Comparison of ENCODE assay signal across 8 cellular contexts in the genomic region with DNA sequence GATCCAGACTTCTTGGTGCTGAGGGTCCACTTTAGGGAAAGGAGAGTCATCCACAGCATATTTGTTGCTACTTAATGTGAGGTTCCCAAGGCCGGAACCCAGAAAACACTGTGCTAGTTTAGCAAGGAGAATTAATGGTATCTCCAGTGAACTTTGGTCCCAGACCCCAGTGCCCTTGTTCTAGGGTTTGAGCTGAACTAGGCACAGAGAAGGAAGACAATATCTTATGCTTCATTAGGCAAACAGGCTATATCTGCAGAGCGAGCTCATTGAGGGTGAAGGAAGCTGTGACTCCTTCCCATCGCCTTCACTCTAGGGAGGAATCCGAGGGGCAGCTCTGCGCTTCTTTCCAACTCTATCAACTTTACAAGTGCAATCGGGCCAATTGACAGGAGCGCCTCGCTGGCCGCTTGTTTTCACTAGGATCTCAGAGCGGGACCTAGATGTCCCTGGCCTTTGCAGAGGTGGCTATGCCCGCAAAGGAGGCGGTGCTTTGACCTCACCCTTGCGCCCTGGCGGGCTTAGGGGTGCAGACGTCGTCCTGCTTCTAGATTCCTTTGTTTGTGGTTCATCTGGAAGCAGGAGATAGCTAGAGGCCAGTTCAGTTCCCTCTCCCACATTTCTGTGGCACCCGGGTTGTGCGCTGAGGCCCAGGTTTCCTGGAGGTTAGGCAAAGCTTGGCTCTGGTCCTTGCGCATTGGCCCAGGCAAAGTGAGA. TPM values are rescaled to one million over a fixed set of nuclear protein-coding genes. Genes with fewer than 3 reads are reported as not detected.
A peak's percentile ranks its signal among the peaks of the same experiment; 100 is the strongest.
DNase-seq lines count a peak whose midpoint lies in the region; ATAC-seq and TF ChIP-seq lines count a peak whose summit lies in the region.

No MANE protein-coding gene starts in this region.

- intact Hi-C loops in Right ventricle myocardium superior (cut with DNase I), result loop anchor here (10.0 kb wide), 3 partner anchors 48 to 192 kb away; partner anchors contain the start of gene KPNA4

- H3K36me3 Mint-ChIP-seq in T-helper 2 cell treated with Interferon-gamma antibody and Interleukin-4, amounts not matched to agents 5 μg/mL and 100 μg/mL, for 36 hours (ENCODE audit: low read depth), result no peaks in the 10 kb centered on the region
- peaks cover 5% of the 10 kb centered on the region for H3K36me3 Mint-ChIP-seq in progenitor cell of endocrine pancreas (ENCODE audit: insufficient read depth)

- peaks cover 51% of the 10 kb centered on the region for H3K27me3 Mint-ChIP-seq in T-helper 2 cell treated with Interferon-gamma antibody and Interleukin-4, amounts not matched to agents 5 μg/mL and 100 μg/mL, for 36 hours (ENCODE audit: low read depth)
- peaks cover 9% of the 10 kb centered on the region for H3K27me3 Mint-ChIP-seq in progenitor cell of endocrine pancreas

- H3K27ac Mint-ChIP-seq in T-helper 2 cell treated with Interferon-gamma antibody and Interleukin-4, amounts not matched to agents 5 μg/mL and 100 μg/mL, for 36 hours, result peak overlapping the region; percentile 74
- peak overlapping the region; percentile 94 for H3K27ac Mint-ChIP-seq in progenitor cell of endocrine pancreas

- peak overlapping the region; percentile 88 for H3K4me3 Mint-ChIP-seq in T-helper 2 cell treated with Interferon-gamma antibody and Interleukin-4, amounts not matched to agents 5 μg/mL and 100 μg/mL, for 36 hours
- peak overlapping the region; percentile 91 for H3K4me3 Mint-ChIP-seq in progenitor cell of endocrine pancreas (ENCODE audit: low read depth)

- no peak for TF ChIP-seq CTCF in progenitor cell of endocrine pancreas (IDR thresholded peaks at IDR 0.05; ENCODE audit: unreplicated experiment)

- peak; percentile 40 for DNase-seq in NCI-H1105 treated with DMSO at 0.1 percent for 48 hours (lab: John Stamatoyannopoulos, UW)
- DNase-seq in NCI-H1105 (lab: John Stamatoyannopoulos, UW), result no peak
- DNase-seq in T-helper 2 cell treated with Interferon-gamma antibody and Interleukin-4, amounts not matched to agents 5 μg/mL and 100 μg/mL, for 36 hours (ENCODE audit: low spot score), result no peak
- DNase-seq in Right ventricle myocardium superior, result peak; percentile 50
- no peak for DNase-seq in progenitor cell of endocrine pancreas (ENCODE audit: low spot score, unreplicated experiment)
- DNase-seq in NCI-H1092 (lab: John Stamatoyannopoulos, UW), result no peak
- no peak for DNase-seq in SW 1271 (lab: John Stamatoyannopoulos, UW)

- ATAC-seq in Right ventricle myocardium superior (ENCODE audit: poor library complexity) (no peak), HG03460 (IDR thresholded peaks at IDR 0.05; ENCODE audit: unreplicated experiment) (no peak)

- no peaks in the 10 kb centered on the region for H3K9me3 Mint-ChIP-seq in T-helper 2 cell treated with Interferon-gamma antibody and Interleukin-4, amounts not matched to agents 5 μg/mL and 100 μg/mL, for 36 hours
- H3K9me3 Mint-ChIP-seq in progenitor cell of endocrine pancreas (ENCODE audit: low read depth), result no peaks in the 10 kb centered on the region

- H3K4me1 Mint-ChIP-seq in T-helper 2 cell treated with Interferon-gamma antibody and Interleukin-4, amounts not matched to agents 5 μg/mL and 100 μg/mL, for 36 hours (ENCODE audit: low read depth), result peaks cover 24% of the 10 kb centered on the region
- peaks cover 25% of the 10 kb centered on the region for H3K4me1 Mint-ChIP-seq in progenitor cell of endocrine pancreas (ENCODE audit: low read depth)

RNA-seq across cellular contexts. Expression of gene PPM1L, which starts 1.0 kb away (rescaled TPM):
- total RNA-seq in Right ventricle myocardium superior (62.3 TPM), progenitor cell of endocrine pancreas (29.8 and 30.1 TPM in 2 replicates)

Comparison
In these comparisons a context has a peak if more than half of its experiments do, and no peak if none do; other contexts are left out.
1. DNase-seq: peak in NCI-H1105 treated with DMSO at 0.1 percent for 48 hours (single experiment) and Right ventricle myocardium superior (single experiment); none in NCI-H1105 (single experiment), T-helper 2 cell treated with Interferon-gamma antibody and Interleukin-4, amounts not matched to agents 5 μg/mL and 100 μg/mL, for 36 hours (single experiment), progenitor cell of endocrine pancreas (single experiment), NCI-H1092 (single experiment) and SW 1271 (0 of 2).